22 cellular contexts compared by ENCODE assay signal in genomic region chr13:103517768-103518102, GRCh38.
"Had no signal": no experiment of that assay in that cellular context is flagged by ENCODE, and none has a peak within 500 bp of the region (broad histone marks: within the 10 kb centered on the region; RNA-seq: fewer than 3 reads in every experiment).

No MANE protein-coding gene starts in this region.

- H3K9me3 ChIP-seq: adrenal gland, ascending aorta, left lung, ovary had no signal

- H3K4me1 ChIP-seq: adrenal gland, ascending aorta, foreskin keratinocyte, left lung had no signal

- ATAC-seq: activated CD4-positive, alpha-beta T cell treated with anti-CD3 and anti-CD28 coated beads for 36 hours; activated T-cell treated with anti-CD3 and anti-CD28 coated beads, Interleukin-2, amount 50 U/mL, for 4 hours; foreskin keratinocyte; left lung; naive thymus-derived CD8-positive, alpha-beta T cell; right cardiac atrium; stimulated activated naive CD8-positive, alpha-beta T cell treated with anti-CD3 and anti-CD28 coated beads, Interleukin-15, Interleukin-2, amounts not matched to agents 100 U/mL and 50 U/mL, for 24 hours had no signal

- H3K4me1 Mint-ChIP-seq: activated B cell treated with CpG ODN at 0.5 μM for 24 hours; activated CD4-positive, alpha-beta T cell treated with anti-CD3 and anti-CD28 coated beads for 36 hours; naive thymus-derived CD8-positive, alpha-beta T cell had no signal

- H3K27me3 ChIP-seq: adrenal gland, ascending aorta, foreskin keratinocyte, left lung, ovary had no signal

- H3K9me3 Mint-ChIP-seq: activated B cell treated with CpG ODN at 0.5 μM for 24 hours; activated T-helper 2 cell treated with anti-CD3 and anti-CD28 coated beads, Interferon-gamma antibody, Interleukin-2, Interleukin-4, amounts not matched to agents 10 μg/mL and 5 μg/mL and 100 μg/mL, durations not matched to agents 14 hours and 24 hours and 36 hours had no signal

- H3K36me3 ChIP-seq: adrenal gland, ascending aorta, left lung, ovary had no signal

- H3K27me3 Mint-ChIP-seq: activated B cell treated with CpG ODN at 0.5 μM for 24 hours; activated naive CD8-positive, alpha-beta T cell had no signal

- H3K4me3 Mint-ChIP-seq: activated B cell treated with CpG ODN at 0.5 μM for 24 hours; activated CD4-positive, alpha-beta T cell treated with anti-CD3 and anti-CD28 coated beads for 36 hours; activated naive CD8-positive, alpha-beta T cell; activated T-cell treated with anti-CD3 and anti-CD28 coated beads, Interleukin-2, amount 50 U/mL, for 4 hours; naive thymus-derived CD8-positive, alpha-beta T cell had no signal

- H3K27ac ChIP-seq: adrenal gland, ascending aorta, foreskin keratinocyte, left lung, ovary had no signal

- H3K36me3 Mint-ChIP-seq: activated naive CD8-positive, alpha-beta T cell; naive thymus-derived CD8-positive, alpha-beta T cell had no signal

- H3K4me3 ChIP-seq: adrenal gland, ascending aorta, left lung, ovary had no signal

- H3K27ac Mint-ChIP-seq: activated B cell treated with CpG ODN at 0.5 μM for 24 hours; activated CD4-positive, alpha-beta T cell treated with anti-CD3 and anti-CD28 coated beads for 36 hours; activated naive CD8-positive, alpha-beta T cell; activated T-helper 2 cell treated with anti-CD3 and anti-CD28 coated beads, Interferon-gamma antibody, Interleukin-2, Interleukin-4, amounts not matched to agents 10 μg/mL and 5 μg/mL and 100 μg/mL, durations not matched to agents 14 hours and 24 hours and 36 hours; naive thymus-derived CD8-positive, alpha-beta T cell had no signal

- DNase-seq: activated B cell treated with CpG ODN at 0.5 μM for 24 hours; activated CD4-positive, alpha-beta T cell treated with anti-CD3 and anti-CD28 coated beads for 36 hours; activated CD4-positive, alpha-beta T cell treated with anti-CD3 and anti-CD28 coated beads, Interleukin-2, amount 50 U/mL, for 4 hours; activated CD8-positive, alpha-beta memory T cell treated with anti-CD3 and anti-CD28 coated beads for 24 hours; activated CD8-positive, alpha-beta memory T cell treated with anti-CD3 and anti-CD28 coated beads, Interleukin-2, amount 50 U/mL, for 4 hours; activated naive CD4-positive, alpha-beta T cell; activated T-cell treated with anti-CD3 and anti-CD28 coated beads, Interleukin-2, amount 50 U/mL, for 4 hours; adrenal gland; central memory CD4-positive, alpha-beta T cell; effector memory CD4-positive, alpha-beta T cell; foreskin keratinocyte; kidney; left lung; naive thymus-derived CD8-positive, alpha-beta T cell; ovary; right cardiac atrium; stimulated activated CD4-positive, alpha-beta T cell treated with anti-CD3 and anti-CD28 coated beads, Interleukin-12 subunit alpha, Interleukin-12 subunit beta, amount 100 ng/mL, for 4 hours; stimulated activated CD4-positive, alpha-beta T cell treated with anti-CD3 and anti-CD28 coated beads, Interleukin-4, amount 100 ng/mL, for 4 hours; stimulated activated naive CD8-positive, alpha-beta T cell treated with anti-CD3 and anti-CD28 coated beads, Interleukin-15, Interleukin-2, amounts not matched to agents 100 U/mL and 50 U/mL, for 24 hours had no signal
